ENCODE assay signal across 1 cellular context in the genomic region with DNA sequence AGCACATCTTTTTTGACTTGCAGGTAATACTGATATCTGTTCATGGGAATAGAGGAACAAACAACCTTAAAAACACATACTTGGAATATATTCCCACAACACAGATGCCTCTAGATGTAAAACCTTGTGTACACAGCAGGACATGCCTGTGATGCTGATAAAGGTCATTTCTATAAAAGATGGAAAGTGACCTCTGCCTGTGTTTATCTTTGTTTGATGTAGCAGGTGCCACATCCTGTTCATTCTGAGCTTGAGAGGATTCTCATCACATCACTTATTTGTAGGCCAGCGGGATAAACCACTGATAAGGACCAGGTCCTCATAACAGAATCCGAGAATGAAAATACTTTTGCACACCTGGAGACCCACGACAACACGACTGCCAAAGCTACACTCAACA.
TF ChIP-seq lines count a peak whose summit lies in the region.

No MANE protein-coding gene starts in this region.

TF ChIP-seq in WTC11, 78 proteins besides CTCF, POLR2A, EP300 and RAD21 (continued from another document):
- TF ChIP-seq, protein P1, sequence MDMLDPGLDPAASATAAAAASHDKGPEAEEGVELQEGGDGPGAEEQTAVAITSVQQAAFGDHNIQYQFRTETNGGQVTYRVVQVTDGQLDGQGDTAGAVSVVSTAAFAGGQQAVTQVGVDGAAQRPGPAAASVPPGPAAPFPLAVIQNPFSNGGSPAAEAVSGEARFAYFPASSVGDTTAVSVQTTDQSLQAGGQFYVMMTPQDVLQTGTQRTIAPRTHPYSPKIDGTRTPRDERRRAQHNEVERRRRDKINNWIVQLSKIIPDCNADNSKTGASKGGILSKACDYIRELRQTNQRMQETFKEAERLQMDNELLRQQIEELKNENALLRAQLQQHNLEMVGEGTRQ (CRISPR knock-in tag; IDR thresholded peaks at IDR 0.05): no peak
- TF ChIP-seq ELF4 (CRISPR knock-in tag; IDR thresholded peaks at IDR 0.05; ENCODE audit: low read depth): no peak
- TF ChIP-seq NR2C2 (CRISPR knock-in tag; IDR thresholded peaks at IDR 0.05): no peak
- TF ChIP-seq JUN (CRISPR knock-in tag; IDR thresholded peaks at IDR 0.05): no peak
- TF ChIP-seq, protein P2, sequence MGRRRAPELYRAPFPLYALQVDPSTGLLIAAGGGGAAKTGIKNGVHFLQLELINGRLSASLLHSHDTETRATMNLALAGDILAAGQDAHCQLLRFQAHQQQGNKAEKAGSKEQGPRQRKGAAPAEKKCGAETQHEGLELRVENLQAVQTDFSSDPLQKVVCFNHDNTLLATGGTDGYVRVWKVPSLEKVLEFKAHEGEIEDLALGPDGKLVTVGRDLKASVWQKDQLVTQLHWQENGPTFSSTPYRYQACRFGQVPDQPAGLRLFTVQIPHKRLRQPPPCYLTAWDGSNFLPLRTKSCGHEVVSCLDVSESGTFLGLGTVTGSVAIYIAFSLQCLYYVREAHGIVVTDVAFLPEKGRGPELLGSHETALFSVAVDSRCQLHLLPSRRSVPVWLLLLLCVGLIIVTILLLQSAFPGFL (CRISPR knock-in tag; IDR thresholded peaks at IDR 0.05; ENCODE audit: borderline replicate concordance): no peak
- no peak for TF ChIP-seq TEAD1 (CRISPR knock-in tag; IDR thresholded peaks at IDR 0.05)
